5 cellular contexts compared by ENCODE assay signal in genomic region chr7:154030476-154030875, GRCh38. TPM values are rescaled to one million over a fixed set of nuclear protein-coding genes. Genes with fewer than 3 reads are reported as not detected.
"Had no signal": no experiment of that assay in that cellular context is flagged by ENCODE, and none has a peak within 500 bp of the region (broad histone marks: within the 10 kb centered on the region; RNA-seq: fewer than 3 reads in every experiment).

No MANE protein-coding gene starts in this region.

RNA-seq across cellular contexts. Expression of gene DPP6, which starts 21.7 kb away (rescaled TPM):
- total RNA-seq: naive thymus-derived CD8-positive, alpha-beta T cell; natural killer cell treated with Interleukin-12 subunit alpha and Interleukin-12 subunit beta and Interleukin-15 and Interleukin-18, amount 100 ng/mL, for 72 hours; osteocyte; pulmonary artery endothelial cell; ureter had no signal
